9 cellular contexts compared by ENCODE assay signal in genomic region chr9:37187269-37187668, GRCh38.
A peak's percentile ranks its signal among the peaks of the same experiment; 100 is the strongest.
DNase-seq lines count a peak whose midpoint lies in the region; ATAC-seq lines count a peak whose summit lies in the region.
"Had no signal": no experiment of that assay in that cellular context is flagged by ENCODE, and none has a peak within 500 bp of the region (broad histone marks: within the 10 kb centered on the region; RNA-seq: fewer than 3 reads in every experiment).

No MANE protein-coding gene starts in this region.

- peak; percentile 48 for ATAC-seq in GM18517 (IDR thresholded peaks at IDR 0.05; ENCODE audit: unreplicated experiment)
- ATAC-seq in GM21619 (IDR thresholded peaks at IDR 0.05; ENCODE audit: unreplicated experiment) = peak; percentile 50
- ATAC-seq in effector memory CD8-positive, alpha-beta T cell (replicated peaks) = peak; percentile 39

- H3K27ac Mint-ChIP-seq in effector memory CD8-positive, alpha-beta T cell = peak overlapping the region; percentile 74 to 80

- peaks cover 21 to 26% of the 10 kb centered on the region in 2 donors for H3K4me1 Mint-ChIP-seq in effector memory CD8-positive, alpha-beta T cell (ENCODE audit: low read depth in 2 of 2)

- peaks cover 9% of the 10 kb centered on the region for H3K36me3 Mint-ChIP-seq in effector memory CD8-positive, alpha-beta T cell (ENCODE audit: insufficient read depth)

- no peaks in the 10 kb centered on the region for H3K27me3 Mint-ChIP-seq in effector memory CD8-positive, alpha-beta T cell

- DNase-seq in Kasumi-1 (lab: John Stamatoyannopoulos, UW) (peak; percentile 68 to 72), dermis blood vessel endothelial cell (no peak), NCI-H1105 treated with DMSO at 0.1 percent for 48 hours (lab: John Stamatoyannopoulos, UW) (no peak), NCI-H2029 (lab: John Stamatoyannopoulos, UW) (no peak)
- peak in 1 of 3 experiments; percentile 1 for DNase-seq in effector memory CD8-positive, alpha-beta T cell
- DNase-seq in stimulated activated CD8-positive, alpha-beta memory T cell treated with anti-CD3 and anti-CD28 coated beads, Interleukin-4, amount 100 ng/mL, for 48 hours = no peak
- DNase-seq: NCI-H2081 treated with DMSO at 0.1 percent for 48 hours had no signal

- H3K9me3 Mint-ChIP-seq in effector memory CD8-positive, alpha-beta T cell = no peaks in the 10 kb centered on the region

- H3K4me3 Mint-ChIP-seq in effector memory CD8-positive, alpha-beta T cell = peak overlapping the region; percentile 51 to 77

Comparison
In these comparisons a context has a peak if more than half of its experiments do, and no peak if none do; other contexts are left out.
1. DNase-seq: peak in Kasumi-1 (2 of 2); none in dermis blood vessel endothelial cell (single experiment), NCI-H1105 treated with DMSO at 0.1 percent for 48 hours (single experiment), NCI-H2029 (single experiment) and stimulated activated CD8-positive, alpha-beta memory T cell treated with anti-CD3 and anti-CD28 coated beads, Interleukin-4, amount 100 ng/mL, for 48 hours (single experiment).
2. Peak in every context shown above with its lines, with median percentiles within 50 percentile points of each other: ATAC-seq.